12 cellular contexts compared by ENCODE assay signal in genomic region chr12:124856132-124856841, GRCh38. TPM values are rescaled to one million over a fixed set of nuclear protein-coding genes. Genes with fewer than 3 reads are reported as not detected.
DNase-seq lines count a peak whose midpoint lies in the region; ATAC-seq and TF ChIP-seq lines count a peak whose summit lies in the region.
"Had no signal": no experiment of that assay in that cellular context is flagged by ENCODE, and none has a peak within 500 bp of the region (broad histone marks: within the 10 kb centered on the region; RNA-seq: fewer than 3 reads in every experiment).

No MANE protein-coding gene starts in this region.

- H3K4me1 ChIP-seq in adrenal gland (replicated peaks in 1 of 2), result peaks cover 65 to 82% of the 10 kb centered on the region in 2 donors
- H3K4me1 ChIP-seq in left lung, result peaks cover 8 to 48% of the 10 kb centered on the region in 2 donors
- H3K4me1 ChIP-seq in BE2C, result no peaks in the 10 kb centered on the region

- intact Hi-C loops in Right ventricle myocardium superior (cut with DNase I) (no loop called here), left cardiac atrium (cut with DNase I) (no loop called here), adrenal gland (cut with DNase I) (no loop called here), left lung (cut with DNase I) (no loop called here)

- H3K27ac ChIP-seq in adrenal gland (peak overlapping the region; percentile 45 to 93 (median 84)), left lung (peak overlapping the region in 1 of 2 donors; percentile 21)

- H3K27me3 Mint-ChIP-seq in type B pancreatic cell, result no peaks in the 10 kb centered on the region
- H3K27me3 Mint-ChIP-seq in natural killer cell treated with Interleukin-12 subunit alpha and Interleukin-12 subunit beta and Interleukin-15 and Interleukin-18, amount 100 ng/mL, for 72 hours, result peaks cover 0 to 9% of the 10 kb centered on the region in 2 donors

- H3K4me1 Mint-ChIP-seq in type B pancreatic cell (ENCODE audit: unreplicated experiment), result peaks cover 36% of the 10 kb centered on the region
- H3K4me1 Mint-ChIP-seq in natural killer cell treated with Interleukin-12 subunit alpha and Interleukin-12 subunit beta and Interleukin-15 and Interleukin-18, amount 100 ng/mL, for 72 hours (ENCODE audit: low read depth in 2 of 2), result peaks cover 18 to 32% of the 10 kb centered on the region in 2 donors

- peak; percentile 27 to 61 (median 52) for TF ChIP-seq CTCF in adrenal gland (IDR thresholded peaks at IDR 0.05)
- peak in 1 of 2 donors; percentile 14 for TF ChIP-seq CTCF in left lung (IDR thresholded peaks at IDR 0.05)
- TF ChIP-seq CTCF in type B pancreatic cell (conservative IDR thresholded peaks at IDR 0.05), result no peak
- TF ChIP-seq CTCF in BE2C (IDR thresholded peaks at IDR 0.05; ENCODE audit: low read depth, low read length), result no peak

- 23 to 31% (median 30%) methylated on average over 10 to 16 of the region's 16 CpGs for WGBS in adrenal gland, 4 donors

- H3K9me3 ChIP-seq in adrenal gland (replicated peaks in 1 of 3) (no peaks in the 10 kb centered on the region), left lung (no peaks in the 10 kb centered on the region), BE2C (no peaks in the 10 kb centered on the region)
- H3K9me3 ChIP-seq: SK-N-SH had no signal

- peak in 1 of 2 donors; percentile 2 for TF ChIP-seq POLR2A in adrenal gland (IDR thresholded peaks at IDR 0.05)

- ATAC-seq in Right ventricle myocardium superior (ENCODE audit: poor library complexity), result peak; percentile 71
- ATAC-seq in left cardiac atrium, result no peak
- peak; percentile 9 for ATAC-seq in left lung
- ATAC-seq in natural killer cell treated with Interleukin-12 subunit alpha and Interleukin-12 subunit beta and Interleukin-15 and Interleukin-18, amount 100 ng/mL, for 72 hours, result no peak

- H3K4me3 Mint-ChIP-seq in type B pancreatic cell, result no peak overlapping the region
- no peak overlapping the region for H3K4me3 Mint-ChIP-seq in natural killer cell treated with Interleukin-12 subunit alpha and Interleukin-12 subunit beta and Interleukin-15 and Interleukin-18, amount 100 ng/mL, for 72 hours

- H3K27me3 ChIP-seq in adrenal gland (no peaks in the 10 kb centered on the region), left lung (no peaks in the 10 kb centered on the region), BE2C (no peaks in the 10 kb centered on the region)

- H3K36me3 ChIP-seq in adrenal gland (replicated peaks in 1 of 2) (peaks cover 0 to 5% of the 10 kb centered on the region in 2 donors), left lung (no peaks in the 10 kb centered on the region), BE2C (peaks cover 52% of the 10 kb centered on the region)

- no peaks in the 10 kb centered on the region for H3K9me3 Mint-ChIP-seq in type B pancreatic cell
- H3K9me3 Mint-ChIP-seq in natural killer cell treated with Interleukin-12 subunit alpha and Interleukin-12 subunit beta and Interleukin-15 and Interleukin-18, amount 100 ng/mL, for 72 hours, result no peaks in the 10 kb centered on the region

- DNase-seq in Right ventricle myocardium superior, result no peak
- no peak for DNase-seq in left cardiac atrium
- DNase-seq in adrenal gland, result peak in 4 of 7 donors; percentile 58 to 67 (median 65)
- no peak for DNase-seq in left lung
- no peak for DNase-seq in T-helper 1 cell
- DNase-seq in type B pancreatic cell (ENCODE audit: extremely low spot score, unreplicated experiment), result no peak
- no peak for DNase-seq in BE2C
- no peak for DNase-seq in natural killer cell treated with Interleukin-12 subunit alpha and Interleukin-12 subunit beta and Interleukin-15 and Interleukin-18, amount 100 ng/mL, for 72 hours (ENCODE audit: low spot score)
- DNase-seq: activated naive CD4-positive, alpha-beta T cell treated with Interleukin-2 at 50 U/mL for 16 hours; effector memory CD4-positive, alpha-beta T cell; NCI-H446 treated with DMSO at 0.1 percent for 48 hours; SK-N-SH had no signal

- no peaks in the 10 kb centered on the region for H3K36me3 Mint-ChIP-seq in type B pancreatic cell
- no peaks in the 10 kb centered on the region for H3K36me3 Mint-ChIP-seq in natural killer cell treated with Interleukin-12 subunit alpha and Interleukin-12 subunit beta and Interleukin-15 and Interleukin-18, amount 100 ng/mL, for 72 hours

- H3K4me3 ChIP-seq in adrenal gland (peak overlapping the region in 1 of 4 donors; percentile 12), left lung (no peak overlapping the region), BE2C (ENCODE audit: low read depth, low read length) (no peak overlapping the region)

- no peak overlapping the region for H3K27ac Mint-ChIP-seq in type B pancreatic cell
- no peak overlapping the region for H3K27ac Mint-ChIP-seq in natural killer cell treated with Interleukin-12 subunit alpha and Interleukin-12 subunit beta and Interleukin-15 and Interleukin-18, amount 100 ng/mL, for 72 hours

RNA-seq across cellular contexts. Expression of gene SCARB1, which starts 7.4 kb away (rescaled TPM):
- 12.7 TPM for total RNA-seq in Right ventricle myocardium superior
- total RNA-seq in left cardiac atrium, result 10 to 100 TPM; 26.2 to 31.3 TPM
- 1,000 to 10,000 TPM in 5 of 8 donors, 100 to 1,000 TPM in 3; 646 to 8,580 (median 1,325) TPM for total RNA-seq in adrenal gland
- polyA plus RNA-seq in adrenal gland, result 1,000 to 10,000 TPM in 2 of 3 donors, 100 to 1,000 TPM in 1; 213 to 5,784 (median 1,664) TPM
- total RNA-seq in left lung, result 10 to 100 TPM; 23.5 to 36.5 TPM
- 23.4 and 27.7 TPM in 2 replicates for total RNA-seq in type B pancreatic cell (ENCODE audit: low replicate concordance)
- 107 TPM for polyA plus RNA-seq in BE2C (2012; ENCODE audit: insufficient read depth, insufficient read length, low read depth)
- total RNA-seq in natural killer cell treated with Interleukin-12 subunit alpha and Interleukin-12 subunit beta and Interleukin-15 and Interleukin-18, amount 100 ng/mL, for 72 hours, result 10 to 100 TPM in 1 of 2 donors, 1 to 10 TPM in 1; 10.0 to 45.6 TPM

RNA-seq across cellular contexts. Expression of gene UBC, which starts 58.2 kb away (rescaled TPM):
- total RNA-seq in Right ventricle myocardium superior (1,120 TPM), left cardiac atrium (1,000 to 10,000 TPM in 1 of 2 donors, 100 to 1,000 TPM in 1; 977 to 1,049 TPM), adrenal gland (1,000 to 10,000 TPM in 4 of 8 donors, 100 to 1,000 TPM in 4; 896 to 1,700 (median 1,052) TPM), left lung (1,000 to 10,000 TPM in 1 of 2 donors, 100 to 1,000 TPM in 1; 933 to 1,095 TPM), type B pancreatic cell (ENCODE audit: low replicate concordance) (761 and 1,411 TPM in 2 replicates)
- 1,000 to 10,000 TPM in 2 of 3 donors, 100 to 1,000 TPM in 1; 797 to 1,499 (median 1,129) TPM for polyA plus RNA-seq in adrenal gland
- 1,839 TPM for polyA plus RNA-seq in BE2C (2012; ENCODE audit: insufficient read depth, insufficient read length, low read depth)
- 1,000 to 10,000 TPM in 1 of 2 donors, 100 to 1,000 TPM in 1; 691 to 1,324 TPM for total RNA-seq in natural killer cell treated with Interleukin-12 subunit alpha and Interleukin-12 subunit beta and Interleukin-15 and Interleukin-18, amount 100 ng/mL, for 72 hours

Comparison
In these comparisons a context has a peak if more than half of its experiments do, and no peak if none do; other contexts are left out.
1. ATAC-seq: peak in Right ventricle myocardium superior (single experiment) and left lung (single experiment); none in left cardiac atrium (0 of 2) and natural killer cell treated with Interleukin-12 subunit alpha and Interleukin-12 subunit beta and Interleukin-15 and Interleukin-18, amount 100 ng/mL, for 72 hours (0 of 2).
2. DNase-seq: peak in adrenal gland (4 of 7); none in Right ventricle myocardium superior (single experiment), left cardiac atrium (single experiment), left lung (0 of 2), T-helper 1 cell (0 of 5), type B pancreatic cell (single experiment), BE2C (single experiment) and natural killer cell treated with Interleukin-12 subunit alpha and Interleukin-12 subunit beta and Interleukin-15 and Interleukin-18, amount 100 ng/mL, for 72 hours (single experiment).
3. CTCF ChIP-seq: peak in adrenal gland (6 of 6); none in type B pancreatic cell (single experiment) and BE2C (single experiment).
4. RNA of gene SCARB1, which starts 7.4 kb away (total RNA-seq): 646 to 8,580 TPM in adrenal gland; 10.0 to 45.6 TPM in natural killer cell treated with Interleukin-12 subunit alpha and Interleukin-12 subunit beta and Interleukin-15 and Interleukin-18, amount 100 ng/mL, for 72 hours, 23.5 to 36.5 TPM in left lung, 26.2 to 31.3 TPM in left cardiac atrium, 23.4 to 27.7 TPM in type B pancreatic cell and 12.7 TPM in Right ventricle myocardium superior (single experiment); every median in the first group is over 10 times any median in the second.